Comparison of ENCODE assay signal across 10 cellular contexts in the genomic region with DNA sequence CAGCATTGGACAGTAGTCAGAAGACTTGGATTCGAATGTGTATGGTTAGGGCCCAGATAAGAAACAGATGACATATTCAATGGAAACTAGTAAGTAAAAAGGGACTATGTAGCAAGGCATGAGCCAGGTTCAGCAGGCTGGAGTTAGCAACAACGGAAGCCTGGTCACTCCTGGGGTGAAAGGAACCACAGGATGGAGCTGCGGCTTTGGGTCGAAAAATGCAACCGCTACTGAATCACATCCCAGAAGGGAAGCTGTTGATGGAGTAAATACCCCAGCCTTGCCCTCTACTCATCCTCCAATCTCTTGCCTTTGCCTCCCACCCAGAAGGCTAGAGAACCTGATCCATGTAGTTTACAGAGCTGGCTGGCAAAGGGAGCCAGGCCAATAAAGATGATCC. TPM values are rescaled to one million over a fixed set of nuclear protein-coding genes. Genes with fewer than 3 reads are reported as not detected.
DNase-seq lines count a peak whose midpoint lies in the region; ATAC-seq, FAIRE-seq and TF ChIP-seq lines count a peak whose summit lies in the region.
"Had no signal": no experiment of that assay in that cellular context is flagged by ENCODE, and none has a peak within 500 bp of the region (broad histone marks: within the 10 kb centered on the region; RNA-seq: fewer than 3 reads in every experiment).

No MANE protein-coding gene starts in this region.

- no peak for TF ChIP-seq CTCF in A673 (conservative IDR thresholded peaks at IDR 0.05; ENCODE audit: low read depth, low read length)

- H3K27ac ChIP-seq in A673 (ENCODE audit: low read depth, low read length, poor library complexity, severe bottlenecking) = no peak overlapping the region

- no peak overlapping the region for H3K4me3 ChIP-seq in A673 (ENCODE audit: low read depth, low read length, poor library complexity, severe bottlenecking)

- peak; percentile 20 for ATAC-seq in HG02973 (IDR thresholded peaks at IDR 0.05; ENCODE audit: unreplicated experiment)
- no peak for ATAC-seq in HG02870 (IDR thresholded peaks at IDR 0.05; ENCODE audit: unreplicated experiment)
- no peak for ATAC-seq in HG03378 (IDR thresholded peaks at IDR 0.05; ENCODE audit: unreplicated experiment)

- no peaks in the 10 kb centered on the region for H3K36me3 ChIP-seq in A673 (ENCODE audit: insufficient read depth, low read length, poor library complexity, severe bottlenecking)

- H3K27me3 ChIP-seq in A673 (replicated peaks; ENCODE audit: insufficient read depth, low read depth, low read length, poor library complexity) = no peaks in the 10 kb centered on the region

- POLR2A ChIA-PET in A673 (lab: Charles Lee; ENCODE audit: low non-redundant PET) = no interaction called here

- CTCF ChIA-PET in A673 (lab: Charles Lee) = no interaction called here

- H3K9me3 ChIP-seq in A673 (ENCODE audit: low read depth, low read length, poor library complexity, severe bottlenecking) = no peaks in the 10 kb centered on the region

- DNase-seq in GM12892 (ENCODE audit: insufficient read length) (no peak), A673 (ENCODE audit: low spot score) (no peak), C1 segment of cervical spinal cord (lab: John Stamatoyannopoulos, UW) (no peak)
- peak; percentile 63 to 72 for DNase-seq in activated CD4-positive, alpha-beta T cell treated with anti-CD3 and anti-CD28 coated beads, Interleukin-2, amount 50 U/mL, for 48 hours
- DNase-seq in stimulated activated CD4-positive, alpha-beta T cell treated with anti-CD3 and anti-CD28 coated beads, Interleukin-2, amount 100 ng/mL, for 24 hours = peak; percentile 37 to 65
- DNase-seq: NCI-H524 treated with DMSO at 0.1 percent for 48 hours had no signal

- no peak for TF ChIP-seq POLR2A in GM12892 (IDR thresholded peaks at IDR 0.05; ENCODE audit: low read depth, low read length)

- BruUV-seq in A673 (replicated peaks; lab: Mats Ljungman, UMichigan) = no TSS peak

- H3K4me1 ChIP-seq in A673 (ENCODE audit: insufficient read depth, low read length, poor library complexity, severe bottlenecking) = no peaks in the 10 kb centered on the region

- peak; percentile 74 for FAIRE-seq in GM12892 (lab: Jason Lieb, UNC)
- FAIRE-seq: colon had no signal

- intact Hi-C loops in A673 (cut with micrococcal nuclease; ENCODE audit: unreplicated experiment) = no loop called here

RNA-seq across cellular contexts. Expression of a gene that starts 37.5 kb away (rescaled TPM):
- 68.4 TPM for polyA plus RNA-seq in GM12892 (2012; ENCODE audit: missing spikeins)
- total RNA-seq in A673 (2021) = 14.5 and 18.3 TPM in 2 replicates

RNA-seq across cellular contexts. Expression of a gene that starts 49.2 kb away (rescaled TPM):
- 20.1 TPM for polyA plus RNA-seq in GM12892 (2012; ENCODE audit: missing spikeins)
- 32.9 and 38.4 TPM in 2 replicates for total RNA-seq in A673 (2021)

Comparison
In these comparisons a context has a peak if more than half of its experiments do, and no peak if none do; other contexts are left out.
1. DNase-seq: peak in activated CD4-positive, alpha-beta T cell treated with anti-CD3 and anti-CD28 coated beads, Interleukin-2, amount 50 U/mL, for 48 hours (2 of 2) and stimulated activated CD4-positive, alpha-beta T cell treated with anti-CD3 and anti-CD28 coated beads, Interleukin-2, amount 100 ng/mL, for 24 hours (2 of 2); none in GM12892 (single experiment), A673 (single experiment) and C1 segment of cervical spinal cord (0 of 14).